In genomic region chr18:37420315-37420880, GRCh38 we compare ENCODE assay signal across 14 cellular contexts.
DNase-seq lines count a peak whose midpoint lies in the region; ATAC-seq and TF ChIP-seq lines count a peak whose summit lies in the region.
"Had no signal": no experiment of that assay in that cellular context is flagged by ENCODE, and none has a peak within 500 bp of the region (broad histone marks: within the 10 kb centered on the region; RNA-seq: fewer than 3 reads in every experiment).

No MANE protein-coding gene starts in this region.

- no peak overlapping the region for H3K9ac ChIP-seq in mammary epithelial cell (ENCODE audit: insufficient read depth, low read length)

- dilution Hi-C loops in mammary epithelial cell (cut with HindIII; ENCODE audit: low sequenced_read_pairs) = no loop called here

- H3K4me2 ChIP-seq in mammary epithelial cell (ENCODE audit: insufficient read depth, low read depth, low read length) = no peak overlapping the region

- no peak overlapping the region for H3K4me3 ChIP-seq in mammary epithelial cell (replicated peaks in 1 of 3; ENCODE audit: insufficient read depth in 1 of 3, low read depth in 2 of 3, low read length in 3 of 3)
- H3K4me3 ChIP-seq: Peyer's patch had no signal

- ATAC-seq in GM21717 (IDR thresholded peaks at IDR 0.05; ENCODE audit: unreplicated experiment) = no peak
- no peak for ATAC-seq in HG03135 (IDR thresholded peaks at IDR 0.05; ENCODE audit: unreplicated experiment)
- ATAC-seq: CD8-positive, alpha-beta T cell had no signal

- intact Hi-C loops in mammary epithelial cell (cut with micrococcal nuclease) = no loop called here

- WGBS in mammary epithelial cell (ENCODE audit: low coverage, missing lambda C conversion rate) = 64% methylated on average over 7 of the region's 7 CpGs

- in situ Hi-C loops in mammary epithelial cell (cut with MboI; ENCODE audit: low sequenced_read_pairs in 2 of 2) = no loop called here

- no peaks in the 10 kb centered on the region for H4K20me1 ChIP-seq in mammary epithelial cell (ENCODE audit: insufficient read depth, low read length)

- CTCF ChIA-PET in mammary epithelial cell (lab: Charles Lee; ENCODE audit: low non-redundant PET) = no interaction called here

- H3K9me3 ChIP-seq in mammary epithelial cell (replicated peaks; ENCODE audit: insufficient read depth, low read length) = no peaks in the 10 kb centered on the region
- H3K9me3 ChIP-seq: Peyer's patch had no signal

- H3K79me2 ChIP-seq in mammary epithelial cell (ENCODE audit: insufficient read depth, low read length) = no peaks in the 10 kb centered on the region

- peaks cover 4% of the 10 kb centered on the region for H3K4me1 ChIP-seq in mammary epithelial cell (ENCODE audit: insufficient read depth, low read length)
- H3K4me1 ChIP-seq: Peyer's patch had no signal

- BruUV-seq in mammary epithelial cell (replicated peaks; lab: Mats Ljungman, UMichigan) = no TSS peak

- no peak overlapping the region for H3K27ac ChIP-seq in mammary epithelial cell (ENCODE audit: insufficient read depth, low read depth, low read length)
- H3K27ac ChIP-seq: Peyer's patch had no signal

- no peak overlapping the region for H2AFZ ChIP-seq in mammary epithelial cell (ENCODE audit: low read depth, low read length)

- H3K36me3 ChIP-seq in mammary epithelial cell (ENCODE audit: insufficient read depth, low read length) = no peaks in the 10 kb centered on the region
- H3K36me3 ChIP-seq: Peyer's patch had no signal

- TF ChIP-seq CTCF in mammary epithelial cell (conservative IDR thresholded peaks at IDR 0.05 in 1 of 2, IDR thresholded peaks at IDR 0.05 in 1 of 2; ENCODE audit: extremely low read depth in 1 of 2, insufficient read depth in 1 of 2, low read depth in 1 of 2, low read length in 2 of 2) = no peak

- H3K27me3 ChIP-seq in mammary epithelial cell (ENCODE audit: insufficient read depth, low read length) = no peaks in the 10 kb centered on the region
- H3K27me3 ChIP-seq: Peyer's patch had no signal

- DNase-seq in LoVo (ENCODE audit: low spot score) (peak; percentile 21), mammary epithelial cell (peak; percentile 12), kidney tubule cell (ENCODE audit: low spot score) (peak; percentile 93), NCI-H2196 treated with DMSO at 0.1 percent for 48 hours (lab: John Stamatoyannopoulos, UW; ENCODE audit: unreplicated experiment) (no peak), KG1 (lab: John Stamatoyannopoulos, UW) (no peak)
- DNase-seq: CD8-positive, alpha-beta T cell; DND-41; GF-D8; NCI-H1048; NCI-H1694; Peyer's patch; SIG-M5 had no signal

Comparison
In these comparisons a context has a peak if more than half of its experiments do, and no peak if none do; other contexts are left out.
1. DNase-seq: peak in LoVo (single experiment), mammary epithelial cell (single experiment) and kidney tubule cell (single experiment); none in NCI-H2196 treated with DMSO at 0.1 percent for 48 hours (single experiment) and KG1 (single experiment).